1 cellular context compared by ENCODE assay signal in genomic region chrX:104662694-104663093, GRCh38.
TF ChIP-seq lines count a peak whose summit lies in the region.

No MANE protein-coding gene starts in this region.

TF ChIP-seq in liver, 16 proteins besides CTCF, POLR2A, EP300 and RAD21 (continued from another document):
- TF ChIP-seq REST (IDR thresholded peaks at IDR 0.05) (no peak), SP1 (IDR thresholded peaks at IDR 0.05) (peak; percentile 17), FOXA1 (IDR thresholded peaks at IDR 0.05) (no peak), MAX (IDR thresholded peaks at IDR 0.05) (no peak), RXRA (IDR thresholded peaks at IDR 0.05) (peak; percentile 66 to 70), GABPA (IDR thresholded peaks at IDR 0.05 in 1 of 2, conservative IDR thresholded peaks at IDR 0.05 in 1 of 2) (no peak), HNF4A (conservative IDR thresholded peaks at IDR 0.05) (peak; percentile 50 to 60), TAF1 (conservative IDR thresholded peaks at IDR 0.05) (peak; percentile 30)
